Comparison of ENCODE assay signal across 8 cellular contexts in the genomic region with DNA sequence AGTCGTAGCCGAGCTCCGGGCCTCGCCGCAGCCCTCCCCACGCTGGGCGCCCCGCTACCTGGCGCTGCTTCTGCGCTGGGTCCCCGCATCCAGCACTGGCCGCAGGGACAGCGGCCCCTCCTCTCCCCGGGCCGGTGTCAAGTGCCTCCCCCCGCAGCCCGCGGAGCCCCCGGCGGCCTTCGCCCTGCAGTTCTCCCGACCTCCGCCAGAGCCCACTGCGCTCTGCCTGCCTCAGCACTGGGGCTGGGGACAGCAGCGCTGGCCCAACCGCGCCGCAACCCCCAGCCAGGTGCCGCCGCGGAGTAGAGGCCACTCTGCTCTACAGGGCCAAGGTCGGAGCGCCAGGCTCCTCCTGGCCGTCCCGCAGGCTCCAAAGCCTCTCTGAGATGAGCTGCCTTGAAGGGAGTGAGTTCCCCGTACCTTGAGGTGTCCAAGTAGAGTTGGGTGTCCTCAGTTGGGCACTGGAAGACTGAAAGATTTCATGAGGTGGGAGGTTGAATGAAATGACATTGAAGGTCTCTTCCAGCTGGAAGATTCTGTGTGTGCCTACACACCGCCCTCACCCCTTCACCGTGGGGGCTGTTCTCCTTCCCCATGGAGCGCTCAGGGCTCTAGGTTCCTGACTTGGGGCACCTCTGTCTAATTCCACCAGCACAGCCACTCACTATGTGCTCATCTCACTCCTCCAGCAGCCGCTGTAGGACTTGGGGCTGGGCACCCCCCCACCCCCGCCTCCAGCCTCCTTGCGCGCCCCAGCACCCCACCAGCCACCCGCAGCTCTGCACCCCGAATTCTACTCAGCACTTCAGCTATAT. TPM values are rescaled to one million over a fixed set of nuclear protein-coding genes. Genes with fewer than 3 reads are reported as not detected.
DNase-seq lines count a peak whose midpoint lies in the region; ATAC-seq and TF ChIP-seq lines count a peak whose summit lies in the region.

No MANE protein-coding gene starts in this region.

- DNase-seq in GM12865 (ENCODE audit: low read depth) (peak; percentile 91), HEK293T (ENCODE audit: extremely low spot score) (peak; percentile 91), MV-4-11 (lab: John Stamatoyannopoulos, UW) (peak; percentile 42), SW480 (ENCODE audit: low spot score) (peak; percentile 87), amniotic epithelial cell (ENCODE audit: low read depth) (peak; percentile 72), left ventricle myocardium inferior (peak; percentile 81), posterior cingulate gyrus (peak; percentile 66 to 97 (median 82)), upper lobe of left lung (peak; percentile 89 to 95)

- peak overlapping the region; percentile 90 for H3K27ac ChIP-seq in left ventricle myocardium inferior (replicated peaks)
- peak overlapping the region; percentile 35 to 91 (median 63) for H3K27ac ChIP-seq in upper lobe of left lung

- H3K4me3 ChIP-seq in GM12865 (ENCODE audit: low read depth, low read length): peak overlapping the region; percentile 65
- peak overlapping the region; percentile 84 for H3K4me3 ChIP-seq in left ventricle myocardium inferior
- H3K4me3 ChIP-seq in upper lobe of left lung: peak overlapping the region; percentile 33 to 95 (median 88)

- POLR2A ChIA-PET in HEK293T (lab: Yijun Ruan, JAX): interaction anchor here (1.1 kb wide), 1 partner anchor 34 kb away, joined by 3 read pairs; no protein-coding TSS in a partner anchor

- TF ChIP-seq EP300 in upper lobe of left lung (IDR thresholded peaks at IDR 0.05): no peak

- CTCF ChIA-PET in HEK293T (lab: Yijun Ruan, JAX): interaction anchor here (0.6 to 1.1 kb wide), 3 partner anchors 20 to 128 kb away, joined by 3 to 7 read pairs (median 3); no protein-coding TSS in a partner anchor

- H3K36me3 ChIP-seq in left ventricle myocardium inferior (no peaks in the 10 kb centered on the region), upper lobe of left lung (no peaks in the 10 kb centered on the region)

- no peak for TF ChIP-seq POLR2A in upper lobe of left lung (IDR thresholded peaks at IDR 0.05)

- TF ChIP-seq CTCF in GM12865 (IDR thresholded peaks at IDR 0.05; ENCODE audit: insufficient read depth, low read depth, low read length, missing control alignments) (peak; percentile 98), left ventricle myocardium inferior (IDR thresholded peaks at IDR 0.05; ENCODE audit: borderline replicate concordance) (peak; percentile 99), upper lobe of left lung (IDR thresholded peaks at IDR 0.05) (peak; percentile 99 to 100 (median 100))

- peaks cover 39% of the 10 kb centered on the region for H3K4me1 ChIP-seq in left ventricle myocardium inferior
- peaks cover 17 to 36% (median 23%) of the 10 kb centered on the region in 4 donors for H3K4me1 ChIP-seq in upper lobe of left lung

- 41 to 82% methylated on average over 4 to 21 of the region's 45 CpGs for WGBS in upper lobe of left lung, 2 donors

- intact Hi-C loops in left ventricle myocardium inferior (cut with micrococcal nuclease): no loop called here
- intact Hi-C loops in posterior cingulate gyrus (cut with DNase I): loop anchor here (2.0 to 10.0 kb wide), 3 partner anchors 34 to 322 kb away; no protein-coding TSS in a partner anchor

- H3K27me3 ChIP-seq in left ventricle myocardium inferior (ENCODE audit: low read depth) (no peaks in the 10 kb centered on the region), upper lobe of left lung (no peaks in the 10 kb centered on the region)

- ATAC-seq in upper lobe of left lung (ENCODE audit: low FRiP score in 2 of 2): peak; percentile 92 to 94

- H3K9me3 ChIP-seq in left ventricle myocardium inferior (replicated peaks): no peaks in the 10 kb centered on the region
- no peaks in the 10 kb centered on the region for H3K9me3 ChIP-seq in upper lobe of left lung

TF ChIP-seq in HEK293T, 16 proteins besides CTCF, POLR2A, EP300 and RAD21:
- TF ChIP-seq FOXM1 (IDR thresholded peaks at IDR 0.05; ENCODE audit: borderline replicate concordance) (peak; percentile 74; the same call in 1 of the 2 replicates), ARNT (IDR thresholded peaks at IDR 0.05) (no peak)

RNA-seq across cellular contexts. Expression of gene DNMT3A, which starts 0.9 kb away (rescaled TPM):
- 16.5 TPM for total RNA-seq in left ventricle myocardium inferior
- total RNA-seq in upper lobe of left lung: 10 to 100 TPM in 5 of 6 donors, 1 to 10 TPM in 1; 7.8 to 49.2 (median 30.4) TPM

Comparison
In these comparisons a context has a peak if more than half of its experiments do, and no peak if none do; other contexts are left out.
1. Peak in every context shown above with its lines: DNase-seq, ATAC-seq, H3K4me3 ChIP-seq and H3K27ac ChIP-seq.
2. DNase-seq: peak in every context shown above with its lines; median percentile 92 in upper lobe of left lung; 91 in GM12865; 91 in HEK293T; 87 in SW480; 82 in posterior cingulate gyrus; 81 in left ventricle myocardium inferior; 72 in amniotic epithelial cell; 42 in MV-4-11.